ENCODE assay signal across 14 cellular contexts in genomic region chr14:73422515-73422914, GRCh38. TPM values are rescaled to one million over a fixed set of nuclear protein-coding genes. Genes with fewer than 3 reads are reported as not detected.
DNase-seq lines count a peak whose midpoint lies in the region; ATAC-seq and TF ChIP-seq lines count a peak whose summit lies in the region.
"Had no signal": no experiment of that assay in that cellular context is flagged by ENCODE, and none has a peak within 500 bp of the region (broad histone marks: within the 10 kb centered on the region; RNA-seq: fewer than 3 reads in every experiment).

No MANE protein-coding gene starts in this region.

- peaks cover 0 to 12% of the 10 kb centered on the region in 2 donors for H3K36me3 ChIP-seq in gastroesophageal sphincter

- H3K4me1 Mint-ChIP-seq in stimulated activated memory B cell treated with anti-CD40 and anti-IgM and Interleukin-4, amounts not matched to agents 10 μg/mL and 1 μg/mL and 100 μg/mL, for 72 hours: peaks cover 32% of the 10 kb centered on the region

- no peak for ATAC-seq in stimulated activated memory B cell treated with anti-CD40 and anti-IgM and Interleukin-4, amounts not matched to agents 10 μg/mL and 1 μg/mL and 100 μg/mL, for 72 hours
- ATAC-seq in gastroesophageal sphincter: no peak
- ATAC-seq: activated CD4-positive, CD25-positive, alpha-beta regulatory T cell treated with anti-CD3 and anti-CD28 coated beads, Interleukin-2, amount 50 U/mL, for 24 hours; left lung; right cardiac atrium had no signal

- no peak for TF ChIP-seq CTCF in gastroesophageal sphincter (IDR thresholded peaks at IDR 0.05)

- no peaks in the 10 kb centered on the region for H3K9me3 Mint-ChIP-seq in stimulated activated memory B cell treated with anti-CD40 and anti-IgM and Interleukin-4, amounts not matched to agents 10 μg/mL and 1 μg/mL and 100 μg/mL, for 72 hours

- H3K36me3 Mint-ChIP-seq in stimulated activated memory B cell treated with anti-CD40 and anti-IgM and Interleukin-4, amounts not matched to agents 10 μg/mL and 1 μg/mL and 100 μg/mL, for 72 hours: peaks cover 22% of the 10 kb centered on the region

- H3K27ac ChIP-seq in gastroesophageal sphincter: peak overlapping the region in 1 of 4 donors; percentile 2
- H3K27ac ChIP-seq: BLaER1 had no signal

- TF ChIP-seq POLR2A in gastroesophageal sphincter (IDR thresholded peaks at IDR 0.05): no peak

- no peaks in the 10 kb centered on the region for H3K27me3 Mint-ChIP-seq in stimulated activated memory B cell treated with anti-CD40 and anti-IgM and Interleukin-4, amounts not matched to agents 10 μg/mL and 1 μg/mL and 100 μg/mL, for 72 hours

- peaks cover 0 to 54% (median 5%) of the 10 kb centered on the region in 3 donors for H3K4me1 ChIP-seq in gastroesophageal sphincter

- WGBS in gastroesophageal sphincter (ENCODE audit: low coverage in 1 of 2), 2 donors: 59 to 79% methylated on average over 4 of the region's 4 CpGs

- DNase-seq in HK-2 (ENCODE audit: unreplicated experiment) (peak; percentile 45), SW480 (ENCODE audit: low spot score) (peak; percentile 77), left kidney (ENCODE audit: low read depth, low spot score) (peak; percentile 50), NCI-H2107 treated with DMSO at 0.1 percent for 48 hours (lab: John Stamatoyannopoulos, UW; ENCODE audit: unreplicated experiment) (no peak), SIG-M5 (lab: John Stamatoyannopoulos, UW) (no peak)
- DNase-seq: activated naive CD4-positive, alpha-beta T cell treated with Interleukin-2 at 50 U/mL for 16 hours; left lung; NCI-H1694 treated with DMSO at 0.1 percent for 48 hours; right cardiac atrium; SHP77 had no signal

- no peaks in the 10 kb centered on the region for H3K9me3 ChIP-seq in gastroesophageal sphincter
- H3K9me3 ChIP-seq: BLaER1, left lung had no signal

- H3K27me3 ChIP-seq in gastroesophageal sphincter: no peaks in the 10 kb centered on the region
- H3K27me3 ChIP-seq: BLaER1, left lung had no signal

- no peak overlapping the region for H3K4me3 Mint-ChIP-seq in stimulated activated memory B cell treated with anti-CD40 and anti-IgM and Interleukin-4, amounts not matched to agents 10 μg/mL and 1 μg/mL and 100 μg/mL, for 72 hours

- TF ChIP-seq EP300 in gastroesophageal sphincter (IDR thresholded peaks at IDR 0.05): no peak

- H3K27ac Mint-ChIP-seq in stimulated activated memory B cell treated with anti-CD40 and anti-IgM and Interleukin-4, amounts not matched to agents 10 μg/mL and 1 μg/mL and 100 μg/mL, for 72 hours: peak overlapping the region; percentile 37

- no peak overlapping the region for H3K4me3 ChIP-seq in gastroesophageal sphincter
- H3K4me3 ChIP-seq: BLaER1, left lung had no signal

RNA-seq across cellular contexts. Expression of gene NUMB, which starts 35.8 kb away (rescaled TPM):
- 10 to 100 TPM; 42.4 to 63.5 (median 51.0) TPM for total RNA-seq in gastroesophageal sphincter

Comparison
In these comparisons a context has a peak if more than half of its experiments do, and no peak if none do; other contexts are left out.
1. DNase-seq: peak in HK-2 (single experiment), SW480 (single experiment) and left kidney (single experiment); none in NCI-H2107 treated with DMSO at 0.1 percent for 48 hours (single experiment) and SIG-M5 (single experiment).